Comparison of ENCODE assay signal across 9 cellular contexts in genomic region chr2:39266139-39266805, GRCh38. TPM values are rescaled to one million over a fixed set of nuclear protein-coding genes. Genes with fewer than 3 reads are reported as not detected.
DNase-seq lines count a peak whose midpoint lies in the region; ATAC-seq, FAIRE-seq and TF ChIP-seq lines count a peak whose summit lies in the region.
"Had no signal": no experiment of that assay in that cellular context is flagged by ENCODE, and none has a peak within 500 bp of the region (broad histone marks: within the 10 kb centered on the region; RNA-seq: fewer than 3 reads in every experiment).

No MANE protein-coding gene starts in this region.

- no peak overlapping the region; a peak in 1 of 4 replicates for H3K9ac ChIP-seq in K562 (ENCODE audit: insufficient read depth in 1 of 2, low read depth in 2 of 2, low read length in 2 of 2)

- peak; percentile 52 for DNase-seq in GM12864 (ENCODE audit: low read depth)
- no peak for DNase-seq in K562 (ENCODE audit: extremely low read depth in 1 of 4, low spot score in 3 of 4)
- DNase-seq in ovary = no peak
- no peak for DNase-seq in H7
- DNase-seq in SHP77 treated with DMSO at 0.1 percent for 48 hours (lab: John Stamatoyannopoulos, UW) = no peak
- no peak for DNase-seq in effector CD8-positive, alpha-beta T cell (lab: John Stamatoyannopoulos, UW)

- in situ Hi-C loops in K562 (cut with MboI) = no loop called here

- no peak for TF ChIP-seq CTCF in GM12864 (IDR thresholded peaks at IDR 0.05; ENCODE audit: low read depth, low read length, missing control alignments)
- no peak for TF ChIP-seq CTCF in K562 (IDR thresholded peaks at IDR 0.05 in 2 of 3, conservative IDR thresholded peaks at IDR 0.05 in 1 of 3; ENCODE audit: insufficient read depth in 2 of 3, low read depth in 1 of 3, low read length in 3 of 3)
- no peak for TF ChIP-seq CTCF in ovary (IDR thresholded peaks at IDR 0.05)

- H3K27ac ChIP-seq in K562 (ENCODE audit: extremely low read depth, low read depth, low read length) = no peak overlapping the region
- no peak overlapping the region for H3K27ac ChIP-seq in ovary

- POLR2A ChIA-PET in K562 (lab: Yijun Ruan, JAX) = interaction anchor here (0.7 kb wide), 1 partner anchor 141 kb away, joined by 3 read pairs; no protein-coding TSS in a partner anchor

- no peak for TF ChIP-seq RAD21 in K562 (CRISPR knock-in tag; conservative IDR thresholded peaks at IDR 0.05 in 1 of 2, IDR thresholded peaks at IDR 0.05 in 1 of 2)

- ATAC-seq in GM21381 (IDR thresholded peaks at IDR 0.05; ENCODE audit: unreplicated experiment) (peak; percentile 78), HG03460 (IDR thresholded peaks at IDR 0.05; ENCODE audit: unreplicated experiment) (peak; percentile 82), K562 (no peak)

- no peaks in the 10 kb centered on the region for H4K20me1 ChIP-seq in K562 (replicated peaks; ENCODE audit: control insufficient read depth, insufficient read depth, low read length)

- H3K4me3 ChIP-seq in GM12864 (ENCODE audit: low read depth, low read length) (no peak overlapping the region), K562 (no peak overlapping the region), ovary (no peak overlapping the region), H7 (ENCODE audit: insufficient read depth, low read depth, low read length) (no peak overlapping the region)
- H3K4me3 ChIP-seq: skin epidermis had no signal

- H3K4me1 ChIP-seq in K562 (replicated peaks in 1 of 2; ENCODE audit: control insufficient read depth in 2 of 2, insufficient read depth in 2 of 2, low read length in 2 of 2) (no peaks in the 10 kb centered on the region), ovary (ENCODE audit: insufficient read depth) (no peaks in the 10 kb centered on the region)

- no peak overlapping the region for H2AFZ ChIP-seq in K562 (ENCODE audit: low read depth, low read length)

- H3K9me3 ChIP-seq in K562 (replicated peaks; ENCODE audit: control insufficient read depth, insufficient read depth, low read depth, low read length) (no peaks in the 10 kb centered on the region), ovary (no peaks in the 10 kb centered on the region)

- H3K4me2 ChIP-seq in K562 (ENCODE audit: insufficient read depth, low read length) = no peak overlapping the region

- H3K27me3 ChIP-seq in K562 (ENCODE audit: control insufficient read depth in 2 of 2, insufficient read depth in 2 of 2, low read length in 2 of 2) (no peaks in the 10 kb centered on the region), ovary (no peaks in the 10 kb centered on the region), H7 (ENCODE audit: control insufficient read depth, insufficient read depth, low read length) (no peaks in the 10 kb centered on the region)

- CTCF ChIA-PET in K562 (lab: Yijun Ruan, JAX; ENCODE audit: low intra/inter-chr PET ratio) = no interaction called here

- FAIRE-seq in K562 (lab: Jason Lieb, UNC) = no peak

- no peaks in the 10 kb centered on the region for H3K9me1 ChIP-seq in K562 (ENCODE audit: control insufficient read depth, insufficient read depth, low read length)

- WGBS in K562 (ENCODE audit: insufficient coverage, low coverage, missing lambda C conversion rate) = 90% methylated on average over 3 of the region's 3 CpGs
- WGBS in ovary, 3 donors = 89 to 91% (median 89%) methylated on average over 3 of the region's 3 CpGs

- peaks cover 49% of the 10 kb centered on the region; the same call in 2 of the 3 replicates for H3K36me3 ChIP-seq in K562 (ENCODE audit: control insufficient read depth, insufficient read depth, low read length)
- no peaks in the 10 kb centered on the region for H3K36me3 ChIP-seq in ovary
- H3K36me3 ChIP-seq in H7 (replicated peaks; ENCODE audit: control insufficient read depth, insufficient read depth, low read length) = no peaks in the 10 kb centered on the region; the same call in none of the 2 replicates

- no peaks in the 10 kb centered on the region for H3K79me2 ChIP-seq in K562 (ENCODE audit: control insufficient read depth, insufficient read depth, low read length)

- TF ChIP-seq EP300 in K562 (IDR thresholded peaks at IDR 0.05; ENCODE audit: low read length) (no peak), ovary (IDR thresholded peaks at IDR 0.05) (no peak)

- TF ChIP-seq POLR2A in K562 (conservative IDR thresholded peaks at IDR 0.05) = no peak
- no peak for TF ChIP-seq POLR2A in ovary (IDR thresholded peaks at IDR 0.05)

- intact Hi-C loops in K562 (cut with micrococcal nuclease) = no loop called here
- intact Hi-C loops in ovary (cut with DNase I) = no loop called here

- BruUV-seq in K562 (replicated peaks; lab: Mats Ljungman, UMichigan) = no TSS peak

TF ChIP-seq in K562, 482 proteins besides CTCF, POLR2A, EP300 and RAD21:
- TF ChIP-seq ZNF316 (IDR thresholded peaks at IDR 0.05) (peak; percentile 77), C11orf30 (IDR thresholded peaks at IDR 0.05; ENCODE audit: low read depth) (peak; percentile 40; the same call in 1 of the 2 replicates), MAFG (tag; conservative IDR thresholded peaks at IDR 0.05) (0 out of 2 replicates have a peak, but pooled peaks have one; percentile 7), ZNF589 (CRISPR knock-in tag; IDR thresholded peaks at IDR 0.05; ENCODE audit: low read depth) (no peak)

RNA-seq across cellular contexts. Expression of gene CDKL4, which starts 22.5 kb away (rescaled TPM):
- total RNA-seq in K562 (2011; cell fraction: chromatin; rRNA removed; ENCODE audit: low replicate concordance) = not detected in 2 replicates
- total RNA-seq in K562 (2011; cell fraction: nucleolus; rRNA removed) = not detected in 2 replicates
- not detected in 2 replicates for total RNA-seq in K562 (2011; cell fraction: nucleoplasm; rRNA removed)
- not detected in 2 replicates for total RNA-seq in K562 (2014; rRNA removed)
- not detected in 2 replicates for total RNA-seq in K562 (2014; rRNA removed; fragmentation: Illumina TruSeq; extraction: Trizol)
- total RNA-seq in K562 (2015; rRNA removed; fragmentation: Illumina TruSeq; extraction: Trizol) = not detected in 2 replicates
- not detected in 2 replicates for total RNA-seq in K562 (2021)
- not detected in 2 replicates for polyA plus RNA-seq in K562 (2011; rRNA removed)
- not detected in 2 replicates for polyA plus RNA-seq in K562 (2011; cell fraction: cytosol; rRNA removed)
- polyA plus RNA-seq in K562 (2011; cell fraction: nucleus; rRNA removed) = not detected in 2 replicates
- polyA plus RNA-seq in K562 (2012) = not detected in 2 replicates
- polyA plus RNA-seq in K562 (2014; fragmentation: Illumina TruSeq; extraction: Trizol) = not detected in 2 replicates
- not detected for polyA plus RNA-seq in K562 (2014; fragmentation: Nextera tagmentation; extraction: Ambion mirVana)
- not detected in 2 replicates for polyA plus RNA-seq in K562 (2014; rRNA removed)
- 0.45 TPM in 1 of 2 replicates, not detected in the other for polyA minus RNA-seq in K562 (2011; rRNA and poly(A)+ RNA removed)
- polyA minus RNA-seq in K562 (2011; cell fraction: cytosol; rRNA and poly(A)+ RNA removed) = not detected in 2 replicates
- polyA minus RNA-seq in K562 (2011; cell fraction: nucleus; rRNA and poly(A)+ RNA removed) = not detected in 2 replicates
- total RNA-seq in ovary = 1 to 10 TPM in 4 of 7 donors, under 1 TPM in 3; 0.91 to 2.7 (median 1.1) TPM
- under 1 TPM in 1 of 2 donors, not detected in 1; 0.12 TPM for polyA plus RNA-seq in ovary
- total RNA-seq in H7 (2014; rRNA removed; shearing (Covaris generic)) = 0.41 TPM in 1 of 2 replicates, not detected in the other
